In genomic region chr1:34984435-34985062, GRCh38 we compare ENCODE assay signal across 8 cellular contexts. TPM values are rescaled to one million over a fixed set of nuclear protein-coding genes. Genes with fewer than 3 reads are reported as not detected.
A peak's percentile ranks its signal among the peaks of the same experiment; 100 is the strongest.
DNase-seq lines count a peak whose midpoint lies in the region; ATAC-seq and TF ChIP-seq lines count a peak whose summit lies in the region.

No MANE protein-coding gene starts in this region.

- WGBS in body of pancreas, 2 donors: 1 to 2% methylated on average over 13 to 14 of the region's 14 CpGs

- peaks cover 38% of the 10 kb centered on the region for H3K4me1 ChIP-seq in DOHH2 (ENCODE audit: control insufficient read depth, low read length)
- peaks cover 26% of the 10 kb centered on the region for H3K4me1 ChIP-seq in body of pancreas

- H3K4me2 ChIP-seq in DOHH2 (ENCODE audit: low read length): peak overlapping the region; percentile 83

- no peaks in the 10 kb centered on the region for H3K9me3 ChIP-seq in DOHH2 (ENCODE audit: control insufficient read depth, insufficient read depth, low read length)
- H3K9me3 ChIP-seq in body of pancreas: no peaks in the 10 kb centered on the region

- H3K79me2 ChIP-seq in DOHH2 (ENCODE audit: control insufficient read depth, low read length): peaks cover 10% of the 10 kb centered on the region

- H4K20me1 ChIP-seq in DOHH2 (ENCODE audit: control insufficient read depth, insufficient read depth, low read depth, low read length): no peaks in the 10 kb centered on the region

- 0 out of 2 replicates have a peak overlapping the region, but pooled peaks have one; percentile 10 for H3K27ac ChIP-seq in DOHH2 (ENCODE audit: low read depth, low read length)
- peak overlapping the region; percentile 71 to 89 (median 82) for H3K27ac ChIP-seq in body of pancreas
- peak overlapping the region; percentile 55 to 99 (median 93) for H3K27ac ChIP-seq in skin epidermis

- H3K4me3 ChIP-seq in DOHH2 (ENCODE audit: low read length) (peak overlapping the region; percentile 88), body of pancreas (peak overlapping the region; percentile 33 to 78), skin epidermis (peak overlapping the region; percentile 50 to 80 (median 68))

- peaks cover 14% of the 10 kb centered on the region for H3F3A ChIP-seq in DOHH2 (ENCODE audit: control insufficient read depth, insufficient read depth)

- intact Hi-C loops in body of pancreas (cut with DNase I): no loop called here

- TF ChIP-seq CTCF in DOHH2 (IDR thresholded peaks at IDR 0.05; ENCODE audit: low read depth, low read length, poor library complexity, severe bottlenecking) (no peak), body of pancreas (IDR thresholded peaks at IDR 0.05) (no peak)

- DNase-seq in NCI-H510A treated with DMSO at 0.1 percent for 48 hours (lab: John Stamatoyannopoulos, UW) (peak; percentile 90), body of pancreas (peak in 3 of 4 donors; percentile 31 to 40 (median 33)), inferior parietal cortex (ENCODE audit: extremely low spot score) (peak; percentile 43), epidermal melanocyte (ENCODE audit: insufficient read length, low spot score) (no peak)

- no peak for TF ChIP-seq POLR2A in body of pancreas (IDR thresholded peaks at IDR 0.05)

- ATAC-seq in GM21717 (IDR thresholded peaks at IDR 0.05; ENCODE audit: unreplicated experiment) (peak; percentile 10), body of pancreas (peak; percentile 62), HG03460 (IDR thresholded peaks at IDR 0.05; ENCODE audit: unreplicated experiment) (no peak)

- no peaks in the 10 kb centered on the region for H3K9me2 ChIP-seq in DOHH2 (replicated peaks; ENCODE audit: control insufficient read depth, low read length)

- peaks cover 11% of the 10 kb centered on the region for H3K36me3 ChIP-seq in DOHH2 (ENCODE audit: control insufficient read depth, low read length)
- no peaks in the 10 kb centered on the region for H3K36me3 ChIP-seq in body of pancreas (replicated peaks in 1 of 2; ENCODE audit: insufficient read depth in 1 of 2, low read depth in 2 of 2)

- H3K27me3 ChIP-seq in DOHH2 (ENCODE audit: control insufficient read depth, low read length) (no peaks in the 10 kb centered on the region), body of pancreas (no peaks in the 10 kb centered on the region)

RNA-seq across cellular contexts. Expression of gene TMEM35B, which starts 0.6 kb away (rescaled TPM):
- total RNA-seq in body of pancreas: 10 to 100 TPM; 15.5 to 37.1 TPM

RNA-seq across cellular contexts. Expression of gene ZMYM6, which starts 47.2 kb away (rescaled TPM):
- total RNA-seq in body of pancreas: 10 to 100 TPM; 15.0 to 16.5 TPM

RNA-seq across cellular contexts. Expression of gene DLGAP3, which starts 55.1 kb away (rescaled TPM):
- 1 to 10 TPM in 1 of 2 donors, under 1 TPM in 1; 0.52 to 2.3 TPM for total RNA-seq in body of pancreas

Comparison
In these comparisons a context has a peak if more than half of its experiments do, and no peak if none do; other contexts are left out.
1. H3K27ac ChIP-seq: peak in every context shown above with its lines; median percentile 93 in skin epidermis; 82 in body of pancreas; 10 in DOHH2.